13 cellular contexts compared by ENCODE assay signal in the genomic region with DNA sequence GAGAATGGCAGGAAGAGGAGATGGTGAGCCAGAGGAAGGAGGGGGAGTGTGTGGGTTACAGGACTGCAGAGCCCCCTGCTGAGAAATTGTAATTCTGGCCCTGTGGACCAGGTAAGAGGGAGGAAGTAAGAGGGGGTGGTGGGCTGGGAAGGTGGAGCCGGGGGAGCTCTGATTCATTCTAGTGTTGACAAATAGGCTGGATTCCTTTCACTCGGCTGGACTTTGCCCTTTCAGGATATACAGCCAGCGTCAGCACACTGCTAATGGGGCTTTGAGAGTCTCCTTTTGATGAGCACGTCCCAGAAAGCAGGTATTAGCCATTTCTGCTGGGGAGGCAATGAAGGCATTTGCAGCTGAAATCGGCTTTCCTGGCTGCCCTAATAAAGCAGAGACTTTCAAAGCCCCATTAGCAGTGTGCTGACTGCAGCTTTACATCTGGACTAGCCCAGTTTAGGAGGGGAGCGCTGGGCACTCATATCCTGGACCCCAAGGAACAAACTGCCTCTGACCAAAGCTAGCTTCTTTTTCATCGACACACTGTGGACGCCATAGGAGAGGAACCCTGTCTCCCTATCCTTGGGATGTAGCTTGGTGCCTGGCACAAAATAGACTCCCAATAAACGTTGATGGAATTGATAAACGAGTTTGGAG. TPM values are rescaled to one million over a fixed set of nuclear protein-coding genes. Genes with fewer than 3 reads are reported as not detected.
A peak's percentile ranks its signal among the peaks of the same experiment; 100 is the strongest.
DNase-seq lines count a peak whose midpoint lies in the region; ATAC-seq and TF ChIP-seq lines count a peak whose summit lies in the region.
"Had no signal": no experiment of that assay in that cellular context is flagged by ENCODE, and none has a peak within 500 bp of the region (broad histone marks: within the 10 kb centered on the region; RNA-seq: fewer than 3 reads in every experiment).

No MANE protein-coding gene starts in this region.

- no peak overlapping the region for H3K27ac ChIP-seq in iPS DF 6.9 (ENCODE audit: low read length)
- no peak overlapping the region for H3K27ac ChIP-seq in stomach
- H3K27ac ChIP-seq: HL-60, testis had no signal

- TF ChIP-seq CTCF in stomach (IDR thresholded peaks at IDR 0.05): no peak

- H3K4me1 ChIP-seq in iPS DF 6.9 (ENCODE audit: control insufficient read depth, insufficient read depth, low read length) (peaks cover 7% of the 10 kb centered on the region; the same call in 1 of the 2 replicates), stomach (peaks cover 0 to 4% (median 2%) of the 10 kb centered on the region in 4 donors)
- H3K4me1 ChIP-seq: testis had no signal

- no peak overlapping the region for H3K4me3 ChIP-seq in iPS DF 6.9 (ENCODE audit: low read length)
- H3K4me3 ChIP-seq in stomach: no peak overlapping the region
- H3K4me3 ChIP-seq: testis had no signal

- no peak for TF ChIP-seq EP300 in stomach (IDR thresholded peaks at IDR 0.05)

- peak in 2 of 3 experiments; percentile 44 to 68 for DNase-seq in NCI-H1417 (lab: John Stamatoyannopoulos, UW)
- no peak for DNase-seq in NCI-H1417 treated with DMSO at 0.1 percent for 48 hours (lab: John Stamatoyannopoulos, UW)
- peak; percentile 57 for DNase-seq in NCI-H2227 treated with DMSO at 0.1 percent for 48 hours (lab: John Stamatoyannopoulos, UW)
- peak; percentile 75 for DNase-seq in iPS DF 6.9 (ENCODE audit: low read depth, low spot score)
- DNase-seq in stomach: peak; percentile 46
- no peak for DNase-seq in NAMALWA (ENCODE audit: low spot score)
- DNase-seq in hepatic stellate cell (ENCODE audit: low spot score): no peak
- DNase-seq: 8988T; glutamatergic neuron; NK-92 treated with Interleukin-12 subunit alpha and Interleukin-12 subunit beta, amount 100 ng/mL, for 24 hours; testis had no signal

- H3K9me3 ChIP-seq in iPS DF 6.9 (ENCODE audit: control insufficient read depth, insufficient read depth, low read length) (no peaks in the 10 kb centered on the region), stomach (no peaks in the 10 kb centered on the region)
- H3K9me3 ChIP-seq: testis had no signal

- TF ChIP-seq POLR2A in stomach (IDR thresholded peaks at IDR 0.05): no peak

- no CpG with 5 or more reads among the region's 10 CpGs for WGBS in iPS DF 6.9 (ENCODE audit: insufficient coverage, insufficient read length)
- 30 to 38% (median 35%) methylated on average over 8 to 10 of the region's 10 CpGs for WGBS in stomach, 5 donors

- H3K36me3 ChIP-seq in iPS DF 6.9 (ENCODE audit: control insufficient read depth, insufficient read depth, low read length) (no peaks in the 10 kb centered on the region), stomach (no peaks in the 10 kb centered on the region)

- no peaks in the 10 kb centered on the region for H3K27me3 ChIP-seq in iPS DF 6.9 (ENCODE audit: control insufficient read depth, insufficient read depth, low read length)
- H3K27me3 ChIP-seq in stomach: no peaks in the 10 kb centered on the region
- H3K27me3 ChIP-seq: testis had no signal

- intact Hi-C loops in stomach (cut with DNase I; ENCODE audit: low total_unique reads): no loop called here

- no peak for ATAC-seq in GM21447 (IDR thresholded peaks at IDR 0.05; ENCODE audit: unreplicated experiment)

RNA-seq across cellular contexts. Expression of gene CADM1, which starts 44.8 kb away (rescaled TPM):
- total RNA-seq in stomach: 10 to 100 TPM in 3 of 5 donors, under 1 TPM in 2; 0.58 to 29.7 (median 10.3) TPM
- polyA plus RNA-seq in stomach: 1 to 10 TPM; 3.4 to 5.9 (median 4.7) TPM

Comparison
In these comparisons a context has a peak if more than half of its experiments do, and no peak if none do; other contexts are left out.
1. DNase-seq: peak in NCI-H1417 (2 of 3), NCI-H2227 treated with DMSO at 0.1 percent for 48 hours (single experiment), iPS DF 6.9 (single experiment) and stomach (single experiment); none in NCI-H1417 treated with DMSO at 0.1 percent for 48 hours (single experiment), NAMALWA (single experiment) and hepatic stellate cell (single experiment).